ENCODE assay signal across 17 cellular contexts in the genomic region with DNA sequence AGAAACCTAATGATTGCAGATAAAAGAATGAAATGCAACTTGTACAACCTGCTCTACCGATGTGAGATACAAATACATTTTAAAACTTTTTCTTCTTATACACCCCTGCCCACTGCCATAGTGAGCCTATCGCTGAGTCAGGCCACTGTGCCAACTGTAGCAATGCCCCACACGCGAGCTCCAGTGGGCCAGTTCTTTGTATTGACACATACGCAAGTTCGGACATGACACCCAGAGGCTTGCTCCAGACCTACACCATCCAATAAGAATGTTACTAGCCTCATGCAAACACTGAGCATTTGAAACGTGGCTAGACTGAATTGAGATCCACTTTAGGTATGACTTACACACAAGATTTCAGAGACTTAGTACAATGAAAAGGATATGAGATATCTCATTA.
DNase-seq lines count a peak whose midpoint lies in the region; ATAC-seq and TF ChIP-seq lines count a peak whose summit lies in the region.
"Had no signal": no experiment of that assay in that cellular context is flagged by ENCODE, and none has a peak within 500 bp of the region (broad histone marks: within the 10 kb centered on the region; RNA-seq: fewer than 3 reads in every experiment).

No MANE protein-coding gene starts in this region.

- H3K9me3 ChIP-seq in mammary epithelial cell (replicated peaks; ENCODE audit: insufficient read depth, low read length) = no peaks in the 10 kb centered on the region
- no peaks in the 10 kb centered on the region for H3K9me3 ChIP-seq in WERI-Rb-1 (ENCODE audit: severe bottlenecking)

- DNase-seq in mammary epithelial cell (peak; percentile 63), MCF 10A (ENCODE audit: unreplicated experiment) (no peak), RWPE1 (ENCODE audit: low spot score) (peak; percentile 36), chondrocyte (ENCODE audit: low spot score) (peak; percentile 41), epidermal melanocyte (ENCODE audit: insufficient read length, low spot score) (no peak), DMS79 (lab: John Stamatoyannopoulos, UW) (no peak), WERI-Rb-1 (no peak)
- DNase-seq: Kasumi-1, MG63, NCI-H1417, NCI-H187, NCI-H2107, NCI-H510A, NCI-H748 treated with DMSO at 0.1 percent for 48 hours had no signal

- H3K27ac ChIP-seq in mammary epithelial cell (ENCODE audit: insufficient read depth, low read depth, low read length) (no peak overlapping the region), RWPE1 (no peak overlapping the region), WERI-Rb-1 (no peak overlapping the region)

- H3K79me2 ChIP-seq in mammary epithelial cell (ENCODE audit: insufficient read depth, low read length) = no peaks in the 10 kb centered on the region

- H3K27ac Mint-ChIP-seq in MCF 10A (ENCODE audit: low read depth, unreplicated experiment) (no peak overlapping the region), chondrocyte (ENCODE audit: unreplicated experiment) (no peak overlapping the region)
- peak overlapping the region; percentile 46 for H3K27ac Mint-ChIP-seq in stimulated activated memory B cell treated with anti-CD40 and anti-IgM and Interleukin-4, amounts not matched to agents 10 μg/mL and 1 μg/mL and 100 μg/mL, for 72 hours

- in situ Hi-C loops in mammary epithelial cell (cut with MboI; ENCODE audit: low sequenced_read_pairs in 2 of 2) = no loop called here

- intact Hi-C loops in mammary epithelial cell (cut with micrococcal nuclease) (no loop called here), MCF 10A (cut with micrococcal nuclease) (no loop called here)

- peaks cover 6% of the 10 kb centered on the region for H3K4me1 ChIP-seq in mammary epithelial cell (ENCODE audit: insufficient read depth, low read length)

- H3K27me3 ChIP-seq in mammary epithelial cell (ENCODE audit: insufficient read depth, low read length) (no peaks in the 10 kb centered on the region), WERI-Rb-1 (ENCODE audit: insufficient read depth, low read depth, severe bottlenecking) (no peaks in the 10 kb centered on the region)
- H3K27me3 ChIP-seq: MG63 had no signal

- dilution Hi-C loops in mammary epithelial cell (cut with HindIII; ENCODE audit: low sequenced_read_pairs) = no loop called here

- H3K36me3 Mint-ChIP-seq in MCF 10A (ENCODE audit: insufficient read depth, unreplicated experiment) (peaks cover 6% of the 10 kb centered on the region), chondrocyte (ENCODE audit: low read depth) (no peaks in the 10 kb centered on the region)
- peaks cover 30% of the 10 kb centered on the region for H3K36me3 Mint-ChIP-seq in stimulated activated memory B cell treated with anti-CD40 and anti-IgM and Interleukin-4, amounts not matched to agents 10 μg/mL and 1 μg/mL and 100 μg/mL, for 72 hours

- H4K20me1 ChIP-seq in mammary epithelial cell (ENCODE audit: insufficient read depth, low read length) = no peaks in the 10 kb centered on the region

- CTCF ChIA-PET in mammary epithelial cell (lab: Charles Lee; ENCODE audit: low non-redundant PET) = no interaction called here
- CTCF ChIA-PET in MCF 10A (lab: Yijun Ruan, JAX) = interaction anchor here (0.6 kb wide), 1 partner anchor 200 kb away, joined by 3 read pairs; no protein-coding TSS in a partner anchor
- CTCF ChIA-PET in RWPE1 (lab: Yijun Ruan, JAX) = interaction anchor here (0.6 kb wide), 1 partner anchor 400 kb away, joined by 5 read pairs; no protein-coding TSS in a partner anchor

- WGBS in mammary epithelial cell (ENCODE audit: low coverage, missing lambda C conversion rate) = 41% methylated on average over 7 of the region's 7 CpGs

- H3K9me3 Mint-ChIP-seq in MCF 10A (ENCODE audit: unreplicated experiment) (no peaks in the 10 kb centered on the region), chondrocyte (ENCODE audit: low read depth) (peaks cover 4% of the 10 kb centered on the region)
- no peaks in the 10 kb centered on the region for H3K9me3 Mint-ChIP-seq in stimulated activated memory B cell treated with anti-CD40 and anti-IgM and Interleukin-4, amounts not matched to agents 10 μg/mL and 1 μg/mL and 100 μg/mL, for 72 hours
- H3K9me3 Mint-ChIP-seq: CD14-positive monocyte had no signal

- H3K36me3 ChIP-seq in mammary epithelial cell (ENCODE audit: insufficient read depth, low read length) = no peaks in the 10 kb centered on the region
- H3K36me3 ChIP-seq in WERI-Rb-1 = no peaks in the 10 kb centered on the region
- H3K36me3 ChIP-seq: MG63 had no signal

- H3K9ac ChIP-seq in mammary epithelial cell (ENCODE audit: insufficient read depth, low read length) = no peak overlapping the region

- ATAC-seq in stimulated activated memory B cell treated with anti-CD40 and anti-IgM and Interleukin-4, amounts not matched to agents 10 μg/mL and 1 μg/mL and 100 μg/mL, for 72 hours = no peak
- ATAC-seq: Panc1 had no signal

- H3K4me3 Mint-ChIP-seq in MCF 10A (ENCODE audit: unreplicated experiment) (no peak overlapping the region), chondrocyte (ENCODE audit: unreplicated experiment) (no peak overlapping the region)
- no peak overlapping the region for H3K4me3 Mint-ChIP-seq in stimulated activated memory B cell treated with anti-CD40 and anti-IgM and Interleukin-4, amounts not matched to agents 10 μg/mL and 1 μg/mL and 100 μg/mL, for 72 hours
- H3K4me3 Mint-ChIP-seq: CD14-positive monocyte had no signal

- no peak overlapping the region for H3K4me2 ChIP-seq in mammary epithelial cell (ENCODE audit: insufficient read depth, low read depth, low read length)

- no TSS peak for BruUV-seq in mammary epithelial cell (replicated peaks; lab: Mats Ljungman, UMichigan)
- no TSS peak for BruUV-seq in MCF 10A (replicated peaks; lab: Mats Ljungman, UMichigan)

- TF ChIP-seq CTCF in mammary epithelial cell (conservative IDR thresholded peaks at IDR 0.05 in 1 of 2, IDR thresholded peaks at IDR 0.05 in 1 of 2; ENCODE audit: extremely low read depth in 1 of 2, insufficient read depth in 1 of 2, low read depth in 1 of 2, low read length in 2 of 2) (no peak), MCF 10A (IDR thresholded peaks at IDR 0.05; ENCODE audit: unreplicated experiment) (no peak), RWPE1 (conservative IDR thresholded peaks at IDR 0.05; ENCODE audit: low read depth) (no peak), chondrocyte (IDR thresholded peaks at IDR 0.05) (no peak), WERI-Rb-1 (IDR thresholded peaks at IDR 0.05; ENCODE audit: low read depth, low read length) (no peak)

- H3K4me1 Mint-ChIP-seq in MCF 10A (ENCODE audit: insufficient read depth, unreplicated experiment) = peaks cover 13% of the 10 kb centered on the region
- H3K4me1 Mint-ChIP-seq in chondrocyte (ENCODE audit: low read depth) = peaks cover 17% of the 10 kb centered on the region
- peaks cover 19% of the 10 kb centered on the region for H3K4me1 Mint-ChIP-seq in stimulated activated memory B cell treated with anti-CD40 and anti-IgM and Interleukin-4, amounts not matched to agents 10 μg/mL and 1 μg/mL and 100 μg/mL, for 72 hours
- H3K4me1 Mint-ChIP-seq: CD14-positive monocyte had no signal

- H3K27me3 Mint-ChIP-seq in MCF 10A (ENCODE audit: insufficient read depth, unreplicated experiment) (no peaks in the 10 kb centered on the region), chondrocyte (ENCODE audit: low read depth) (no peaks in the 10 kb centered on the region)
- no peaks in the 10 kb centered on the region for H3K27me3 Mint-ChIP-seq in stimulated activated memory B cell treated with anti-CD40 and anti-IgM and Interleukin-4, amounts not matched to agents 10 μg/mL and 1 μg/mL and 100 μg/mL, for 72 hours

- H3K4me3 ChIP-seq in mammary epithelial cell (replicated peaks in 1 of 3; ENCODE audit: insufficient read depth in 1 of 3, low read depth in 2 of 3, low read length in 3 of 3) (no peak overlapping the region), WERI-Rb-1 (ENCODE audit: low read depth, low read length) (no peak overlapping the region)
- H3K4me3 ChIP-seq: MG63 had no signal

- no peak overlapping the region for H2AFZ ChIP-seq in mammary epithelial cell (ENCODE audit: low read depth, low read length)

- POLR2A ChIA-PET in MCF 10A (lab: Yijun Ruan, JAX) = no interaction called here
- POLR2A ChIA-PET in RWPE1 (lab: Yijun Ruan, JAX; ENCODE audit: low non-redundant PET) = no interaction called here

Comparison
In these comparisons a context has a peak if more than half of its experiments do, and no peak if none do; other contexts are left out.
1. DNase-seq: peak in mammary epithelial cell (single experiment), RWPE1 (single experiment) and chondrocyte (single experiment); none in MCF 10A (single experiment), epidermal melanocyte (single experiment), DMS79 (single experiment) and WERI-Rb-1 (single experiment).